Comparison of ENCODE assay signal across 7 cellular contexts in the genomic region with DNA sequence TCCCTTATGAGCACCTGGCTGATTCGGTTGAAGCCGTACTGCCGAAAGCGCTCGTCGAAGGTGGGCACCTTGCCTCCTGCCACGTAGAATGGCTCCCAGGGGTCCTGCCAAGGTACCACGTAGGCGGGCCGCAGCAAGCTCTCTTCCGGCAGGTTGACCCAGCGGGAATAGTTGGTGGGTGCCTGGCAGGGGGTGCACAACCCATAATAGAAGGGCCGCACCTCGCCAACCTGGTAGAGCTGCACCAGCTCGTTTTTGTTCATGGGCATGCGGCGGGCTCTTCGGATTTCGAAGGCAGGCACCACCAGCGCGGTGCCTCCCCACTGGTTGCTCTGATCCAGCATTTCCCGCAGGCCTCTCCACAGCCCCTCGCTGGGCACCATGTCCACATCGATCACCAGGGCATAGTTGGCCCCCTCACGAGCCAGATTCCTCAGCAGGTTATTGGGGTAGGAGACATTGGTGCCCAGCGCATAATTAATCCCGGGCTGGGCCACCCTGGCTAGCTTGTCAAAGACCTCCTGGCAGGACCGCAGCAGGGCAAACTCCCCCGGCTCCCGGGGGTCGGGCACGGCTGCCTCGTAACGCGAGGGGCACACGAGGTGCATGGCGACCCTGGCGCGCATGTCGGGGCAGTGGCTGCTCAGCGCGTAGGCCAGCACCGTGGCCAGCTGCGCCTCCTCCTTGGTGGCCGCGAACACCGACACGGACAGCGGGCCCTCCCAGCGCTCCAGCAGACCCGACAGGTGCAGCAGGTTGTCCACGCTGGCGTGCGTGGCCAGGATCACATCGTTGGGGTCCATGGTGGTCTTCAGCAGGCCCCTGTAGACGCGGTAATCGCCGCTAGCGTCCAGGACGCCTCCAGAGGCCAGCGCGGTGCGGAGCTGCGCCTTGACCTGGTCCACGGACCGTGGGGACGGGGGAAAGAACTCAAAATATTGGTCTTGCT. TPM values are rescaled to one million over a fixed set of nuclear protein-coding genes. Genes with fewer than 3 reads are reported as not detected.
DNase-seq lines count a peak whose midpoint lies in the region; ATAC-seq and TF ChIP-seq lines count a peak whose summit lies in the region.
"Had no signal": no experiment of that assay in that cellular context is flagged by ENCODE, and none has a peak within 500 bp of the region (broad histone marks: within the 10 kb centered on the region; RNA-seq: fewer than 3 reads in every experiment).

No MANE protein-coding gene starts in this region.

- peak overlapping the region; percentile 95 for H3K4me3 ChIP-seq in GM12865 (ENCODE audit: low read depth, low read length)

- no peak for TF ChIP-seq CTCF in GM12865 (IDR thresholded peaks at IDR 0.05; ENCODE audit: insufficient read depth, low read depth, low read length, missing control alignments)

- H3K4me3 Mint-ChIP-seq in activated T-helper 17 cell treated with anti-CD3 and anti-CD28 coated beads, Interleukin-2, amount 50 U/mL, for 72 hours = peak overlapping the region; percentile 95
- peak overlapping the region; percentile 97 for H3K4me3 Mint-ChIP-seq in memory B cell

- no peaks in the 10 kb centered on the region for H3K27me3 Mint-ChIP-seq in activated T-helper 17 cell treated with anti-CD3 and anti-CD28 coated beads, Interleukin-2, amount 50 U/mL, for 72 hours
- H3K27me3 Mint-ChIP-seq in memory B cell = no peaks in the 10 kb centered on the region

- H3K9me3 Mint-ChIP-seq in activated T-helper 17 cell treated with anti-CD3 and anti-CD28 coated beads, Interleukin-2, amount 50 U/mL, for 72 hours = no peaks in the 10 kb centered on the region
- H3K9me3 Mint-ChIP-seq in memory B cell = no peaks in the 10 kb centered on the region

- H3K36me3 Mint-ChIP-seq in activated T-helper 17 cell treated with anti-CD3 and anti-CD28 coated beads, Interleukin-2, amount 50 U/mL, for 72 hours (ENCODE audit: low read depth) = peaks cover 30% of the 10 kb centered on the region
- peaks cover 12% of the 10 kb centered on the region for H3K36me3 Mint-ChIP-seq in memory B cell

- peaks cover 17% of the 10 kb centered on the region for H3K4me1 Mint-ChIP-seq in activated T-helper 17 cell treated with anti-CD3 and anti-CD28 coated beads, Interleukin-2, amount 50 U/mL, for 72 hours
- peaks cover 30% of the 10 kb centered on the region for H3K4me1 Mint-ChIP-seq in memory B cell

- DNase-seq in GM12865 (ENCODE audit: low read depth) (no peak), memory B cell (ENCODE audit: low spot score in 2 of 2) (no peak), DMS153 (lab: John Stamatoyannopoulos, UW) (no peak), UCSD-AML1 (lab: John Stamatoyannopoulos, UW; ENCODE audit: unreplicated experiment) (no peak)

- ATAC-seq in activated T-helper 17 cell treated with anti-CD3 and anti-CD28 coated beads, Interleukin-2, amount 50 U/mL, for 72 hours (replicated peaks) = no peak
- no peak for ATAC-seq in memory B cell (ENCODE audit: low read depth)
- no peak for ATAC-seq in GM18517 (IDR thresholded peaks at IDR 0.05; ENCODE audit: unreplicated experiment)

- peak overlapping the region; percentile 98 for H3K27ac Mint-ChIP-seq in activated T-helper 17 cell treated with anti-CD3 and anti-CD28 coated beads, Interleukin-2, amount 50 U/mL, for 72 hours
- H3K27ac Mint-ChIP-seq in memory B cell = peak overlapping the region; percentile 98

RNA-seq across cellular contexts. Expression of a gene that starts 0.7 kb away (rescaled TPM):
- total RNA-seq in activated T-helper 17 cell treated with anti-CD3 and anti-CD28 coated beads, Interleukin-2, amount 50 U/mL, for 72 hours = 10 to 100 TPM in 1 of 2 donors, 1 to 10 TPM in 1; 7.7 to 12.9 TPM

RNA-seq across cellular contexts. Expression of a gene that starts 1.8 kb away (rescaled TPM):
- 10 to 100 TPM; 21.6 to 41.7 TPM for total RNA-seq in activated T-helper 17 cell treated with anti-CD3 and anti-CD28 coated beads, Interleukin-2, amount 50 U/mL, for 72 hours

RNA-seq across cellular contexts. Expression of a gene that starts 10.5 kb away (rescaled TPM):
- 1 to 10 TPM; 1.6 to 3.4 TPM for total RNA-seq in activated T-helper 17 cell treated with anti-CD3 and anti-CD28 coated beads, Interleukin-2, amount 50 U/mL, for 72 hours

RNA-seq across cellular contexts. Expression of a gene that starts 24.8 kb away (rescaled TPM):
- total RNA-seq in activated T-helper 17 cell treated with anti-CD3 and anti-CD28 coated beads, Interleukin-2, amount 50 U/mL, for 72 hours = 1 to 10 TPM; 7.6 to 9.1 TPM

RNA-seq across cellular contexts. Expression of a gene that starts 29.9 kb away (rescaled TPM):
- total RNA-seq in activated T-helper 17 cell treated with anti-CD3 and anti-CD28 coated beads, Interleukin-2, amount 50 U/mL, for 72 hours = not detected
- total RNA-seq: SK-MEL-5 had no signal
